ENCODE assay signal across 8 cellular contexts in genomic region chr2:64144057-64145013, GRCh38. TPM values are rescaled to one million over a fixed set of nuclear protein-coding genes. Genes with fewer than 3 reads are reported as not detected.
A peak's percentile ranks its signal among the peaks of the same experiment; 100 is the strongest.
DNase-seq lines count a peak whose midpoint lies in the region; ATAC-seq and TF ChIP-seq lines count a peak whose summit lies in the region.

TSS of gene PELI1 (minus strand) at chr2:64144420. CDS start at chr2:64108310, 36,110 bp downstream.

- no peaks in the 10 kb centered on the region for H3K9me3 Mint-ChIP-seq in activated T-cell treated with anti-CD3 and anti-CD28 coated beads, Interleukin-2, amount 50 U/mL, for 24 hours

- no peaks in the 10 kb centered on the region for H3K9me3 ChIP-seq in muscle layer of duodenum (ENCODE audit: control insufficient read depth in 1 of 2, low read length in 2 of 2)

- H3K4me3 Mint-ChIP-seq in activated T-cell treated with anti-CD3 and anti-CD28 coated beads, Interleukin-2, amount 50 U/mL, for 24 hours, result peak within 1 kb of the TSS; percentile 98

- no peaks in the 10 kb centered on the region for H3K36me3 ChIP-seq in muscle layer of duodenum (ENCODE audit: control insufficient read depth in 1 of 2, insufficient read depth in 2 of 2, low read length in 2 of 2)

- H3K27me3 ChIP-seq in muscle layer of duodenum (ENCODE audit: low read depth, low read length), result no peaks in the 10 kb centered on the region

- H3K27ac Mint-ChIP-seq in activated T-cell treated with anti-CD3 and anti-CD28 coated beads, Interleukin-2, amount 50 U/mL, for 24 hours, result peak within 1 kb of the TSS; percentile 98

- peaks cover 0 to 22% of the 10 kb centered on the region in 2 donors for H3K4me1 ChIP-seq in muscle layer of duodenum (ENCODE audit: control insufficient read depth in 1 of 2, insufficient read depth in 2 of 2, low read length in 2 of 2)

- H3K4me1 Mint-ChIP-seq in activated T-cell treated with anti-CD3 and anti-CD28 coated beads, Interleukin-2, amount 50 U/mL, for 24 hours (ENCODE audit: low read depth), result peaks cover 27% of the 10 kb centered on the region

- DNase-seq in DMS79 treated with DMSO at 0.1 percent for 48 hours (lab: John Stamatoyannopoulos, UW) (peak; percentile 94), KG1 (lab: John Stamatoyannopoulos, UW) (peak; percentile 84)
- DNase-seq in activated T-cell treated with anti-CD3 and anti-CD28 coated beads, Interleukin-2, amount 50 U/mL, for 24 hours, result peak; percentile 92
- peak; percentile 85 to 88 for DNase-seq in stimulated activated CD8-positive, alpha-beta memory T cell treated with anti-CD3 and anti-CD28 coated beads, Interleukin-7, amount 100 ng/mL, for 4 hours (ENCODE audit: low read depth in 2 of 2)

- peak within 1 kb of the TSS; percentile 92 for H3K27ac ChIP-seq in muscle layer of duodenum (ENCODE audit: low read length)

- peak within 1 kb of the TSS; percentile 82 to 83 for H3K4me3 ChIP-seq in muscle layer of duodenum (ENCODE audit: low read depth in 1 of 2, low read length in 2 of 2)

- no peaks in the 10 kb centered on the region for H3K27me3 Mint-ChIP-seq in activated T-cell treated with anti-CD3 and anti-CD28 coated beads, Interleukin-2, amount 50 U/mL, for 24 hours

- peak; percentile 83 for ATAC-seq in GM21723 (IDR thresholded peaks at IDR 0.05; ENCODE audit: unreplicated experiment)
- ATAC-seq in esophagus mucosa, result peak; percentile 97

- H3K36me3 Mint-ChIP-seq in activated T-cell treated with anti-CD3 and anti-CD28 coated beads, Interleukin-2, amount 50 U/mL, for 24 hours (ENCODE audit: low read depth), result peaks cover 37% of the 10 kb centered on the region

TF ChIP-seq in PFSK-1, 5 proteins besides CTCF, POLR2A, EP300 and RAD21:
- TF ChIP-seq REST (IDR thresholded peaks at IDR 0.05; ENCODE audit: insufficient read depth in 1 of 2, low read depth in 2 of 2, low read length in 2 of 2), result no peak
- TF ChIP-seq SIN3A (IDR thresholded peaks at IDR 0.05; ENCODE audit: borderline replicate concordance, insufficient read depth, low read length), result no peak
- TF ChIP-seq TAF1 (IDR thresholded peaks at IDR 0.05; ENCODE audit: borderline replicate concordance, insufficient read depth, low read length), result peak; percentile 64; the same call in 1 of the 2 replicates
- TF ChIP-seq POLR2AphosphoS5 (IDR thresholded peaks at IDR 0.05; ENCODE audit: low read depth, low read length), result peak; percentile 81
- TF ChIP-seq FOXP2 (optimal IDR thresholded peaks at IDR 0.05; ENCODE audit: borderline replicate concordance, extremely low read depth, extremely low read length, insufficient read depth), result peak; percentile 77

RNA-seq across cellular contexts. Expression of gene PELI1, which starts in this region (rescaled TPM):
- 4.2 TPM for polyA plus RNA-seq in PFSK-1 (2012; ENCODE audit: insufficient read length, low read depth)
- total RNA-seq in esophagus mucosa, result 55.0 TPM

Comparison
In these comparisons a context has a peak if more than half of its experiments do, and no peak if none do; other contexts are left out.
1. Peak in every context shown above with its lines: DNase-seq, ATAC-seq, H3K4me3 ChIP-seq and H3K27ac ChIP-seq.